ENCODE assay signal across 15 cellular contexts in the genomic region with DNA sequence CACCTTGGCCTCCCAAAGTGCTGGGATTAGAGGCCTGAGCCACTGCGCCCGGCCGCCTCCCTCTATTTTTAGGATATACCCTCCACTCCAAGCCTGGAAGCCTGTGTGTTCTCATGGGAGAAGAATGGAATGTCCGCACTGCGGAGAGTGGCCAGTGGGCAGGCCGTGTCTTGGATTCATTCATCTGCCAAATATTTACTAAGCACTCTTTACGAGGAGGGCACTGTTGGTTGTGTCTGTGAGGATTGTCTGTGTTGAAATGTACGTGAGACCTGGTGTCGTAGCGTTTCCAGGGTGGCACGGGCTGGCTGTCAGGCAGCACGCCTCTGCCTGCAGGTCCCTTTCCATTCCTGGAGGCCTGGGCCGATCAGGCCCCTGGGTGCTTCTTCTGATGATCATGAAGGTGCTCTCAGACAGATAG. TPM values are rescaled to one million over a fixed set of nuclear protein-coding genes. Genes with fewer than 3 reads are reported as not detected.
DNase-seq lines count a peak whose midpoint lies in the region; ATAC-seq and TF ChIP-seq lines count a peak whose summit lies in the region.
"Had no signal": no experiment of that assay in that cellular context is flagged by ENCODE, and none has a peak within 500 bp of the region (broad histone marks: within the 10 kb centered on the region; RNA-seq: fewer than 3 reads in every experiment).

No MANE protein-coding gene starts in this region.

- DNase-seq in EL (peak; percentile 88), glomerular visceral epithelial cell (ENCODE audit: extremely low spot score) (peak; percentile 73), prostate gland (ENCODE audit: low spot score) (peak; percentile 48), NCI-H82 treated with DMSO at 0.1 percent for 48 hours (lab: John Stamatoyannopoulos, UW; ENCODE audit: unreplicated experiment) (no peak), mucosa of descending colon (no peak), body of pancreas (no peak)
- DNase-seq in activated T-helper 2 cell treated with anti-CD3 and anti-CD28 coated beads, Interferon-gamma antibody, Interleukin-2, Interleukin-4, amounts not matched to agents 10 μg/mL and 5 μg/mL and 100 μg/mL, durations not matched to agents 14 hours and 24 hours and 36 hours (ENCODE audit: low spot score): no peak
- DNase-seq in activated CD8-positive, alpha-beta memory T cell treated with anti-CD3 and anti-CD28 coated beads, Interleukin-2, amount 50 U/mL, for 4 hours: no peak
- DNase-seq: MG63; NCI-H345; stimulated activated CD4-positive, alpha-beta T cell treated with anti-CD3 and anti-CD28 coated beads, Interleukin-15, amount 100 ng/mL, for 24 hours; stimulated activated CD8-positive, alpha-beta memory T cell treated with anti-CD3 and anti-CD28 coated beads, Interleukin-4, amount 100 ng/mL, for 48 hours had no signal

- H3K27ac ChIP-seq in prostate gland: no peak overlapping the region
- peak overlapping the region in 1 of 4 donors; percentile 56 for H3K27ac ChIP-seq in body of pancreas
- H3K27ac ChIP-seq: C4-2B had no signal

- TF ChIP-seq POLR2A in prostate gland (IDR thresholded peaks at IDR 0.05): no peak
- no peak for TF ChIP-seq POLR2A in body of pancreas (IDR thresholded peaks at IDR 0.05)

- H3K9me3 ChIP-seq in prostate gland (no peaks in the 10 kb centered on the region), mucosa of descending colon (no peaks in the 10 kb centered on the region), body of pancreas (no peaks in the 10 kb centered on the region)
- H3K9me3 ChIP-seq: MG63 had no signal

- H3K4me1 ChIP-seq in prostate gland (replicated peaks) (peaks cover 11% of the 10 kb centered on the region), mucosa of descending colon (ENCODE audit: low read depth) (no peaks in the 10 kb centered on the region), body of pancreas (peaks cover 18% of the 10 kb centered on the region)

- H3K27ac Mint-ChIP-seq in activated T-helper 2 cell treated with anti-CD3 and anti-CD28 coated beads, Interferon-gamma antibody, Interleukin-2, Interleukin-4, amounts not matched to agents 10 μg/mL and 5 μg/mL and 100 μg/mL, durations not matched to agents 14 hours and 24 hours and 36 hours: peak overlapping the region; percentile 44

- intact Hi-C loops in activated T-helper 2 cell treated with anti-CD3 and anti-CD28 coated beads, Interferon-gamma antibody, Interleukin-2, Interleukin-4, amounts not matched to agents 10 μg/mL and 5 μg/mL and 100 μg/mL, durations not matched to agents 14 hours and 24 hours and 36 hours (cut with micrococcal nuclease): no loop called here
- intact Hi-C loops in prostate gland (cut with DNase I) (no loop called here), mucosa of descending colon (cut with DNase I, micrococcal nuclease) (no loop called here), body of pancreas (cut with DNase I) (no loop called here)

- peaks cover 83% of the 10 kb centered on the region for H3K36me3 Mint-ChIP-seq in activated T-helper 2 cell treated with anti-CD3 and anti-CD28 coated beads, Interferon-gamma antibody, Interleukin-2, Interleukin-4, amounts not matched to agents 10 μg/mL and 5 μg/mL and 100 μg/mL, durations not matched to agents 14 hours and 24 hours and 36 hours (ENCODE audit: low read depth)

- no peak overlapping the region for H3K4me3 ChIP-seq in prostate gland
- no peak overlapping the region for H3K4me3 ChIP-seq in mucosa of descending colon
- no peak overlapping the region for H3K4me3 ChIP-seq in body of pancreas
- H3K4me3 ChIP-seq: MG63 had no signal

- H3K4me3 Mint-ChIP-seq in activated T-helper 2 cell treated with anti-CD3 and anti-CD28 coated beads, Interferon-gamma antibody, Interleukin-2, Interleukin-4, amounts not matched to agents 10 μg/mL and 5 μg/mL and 100 μg/mL, durations not matched to agents 14 hours and 24 hours and 36 hours (ENCODE audit: low read depth): no peak overlapping the region
- H3K4me3 Mint-ChIP-seq: neural crest cell had no signal

- H3K36me3 ChIP-seq in prostate gland (peaks cover 2 to 4% of the 10 kb centered on the region in 2 donors), mucosa of descending colon (ENCODE audit: low read depth) (peaks cover 18% of the 10 kb centered on the region), body of pancreas (replicated peaks in 1 of 2; ENCODE audit: insufficient read depth in 1 of 2, low read depth in 2 of 2) (peaks cover 11 to 35% of the 10 kb centered on the region in 2 donors)

- no peaks in the 10 kb centered on the region for H3K27me3 ChIP-seq in prostate gland (replicated peaks; ENCODE audit: insufficient read depth)
- no peaks in the 10 kb centered on the region for H3K27me3 ChIP-seq in body of pancreas
- H3K27me3 ChIP-seq: MG63 had no signal

- TF ChIP-seq CTCF in prostate gland (IDR thresholded peaks at IDR 0.05) (no peak), mucosa of descending colon (IDR thresholded peaks at IDR 0.05) (no peak), body of pancreas (IDR thresholded peaks at IDR 0.05) (no peak)

- 22% methylated on average over 13 of the region's 13 CpGs for WGBS in prostate gland
- WGBS in body of pancreas, 2 donors: 71 to 72% methylated on average over 11 to 13 of the region's 13 CpGs

- no peak for ATAC-seq in mucosa of descending colon
- no peak for ATAC-seq in body of pancreas
- ATAC-seq: Panc1 had no signal

- no peaks in the 10 kb centered on the region for H3K9me3 Mint-ChIP-seq in activated T-helper 2 cell treated with anti-CD3 and anti-CD28 coated beads, Interferon-gamma antibody, Interleukin-2, Interleukin-4, amounts not matched to agents 10 μg/mL and 5 μg/mL and 100 μg/mL, durations not matched to agents 14 hours and 24 hours and 36 hours
- H3K9me3 Mint-ChIP-seq: neural crest cell had no signal

- H3K4me1 Mint-ChIP-seq in activated T-helper 2 cell treated with anti-CD3 and anti-CD28 coated beads, Interferon-gamma antibody, Interleukin-2, Interleukin-4, amounts not matched to agents 10 μg/mL and 5 μg/mL and 100 μg/mL, durations not matched to agents 14 hours and 24 hours and 36 hours (ENCODE audit: low read depth): peaks cover 5% of the 10 kb centered on the region
- H3K4me1 Mint-ChIP-seq: neural crest cell had no signal

- H3K27me3 Mint-ChIP-seq in activated T-helper 2 cell treated with anti-CD3 and anti-CD28 coated beads, Interferon-gamma antibody, Interleukin-2, Interleukin-4, amounts not matched to agents 10 μg/mL and 5 μg/mL and 100 μg/mL, durations not matched to agents 14 hours and 24 hours and 36 hours (ENCODE audit: low read depth): no peaks in the 10 kb centered on the region

RNA-seq across cellular contexts. Expression of gene PGS1, which starts 19.2 kb away (rescaled TPM):
- 59.3 and 64.1 TPM in 2 replicates for total RNA-seq in activated T-helper 2 cell treated with anti-CD3 and anti-CD28 coated beads, Interferon-gamma antibody, Interleukin-2, Interleukin-4, amounts not matched to agents 10 μg/mL and 5 μg/mL and 100 μg/mL, durations not matched to agents 14 hours and 24 hours and 36 hours
- 10 to 100 TPM; 29.2 to 57.4 TPM for total RNA-seq in prostate gland
- 10 to 100 TPM; 36.2 to 54.3 (median 48.8) TPM for total RNA-seq in mucosa of descending colon
- 10 to 100 TPM; 17.1 to 30.4 TPM for total RNA-seq in body of pancreas

RNA-seq across cellular contexts. Expression of gene SOCS3, which starts 37.8 kb away (rescaled TPM):
- 93.5 and 99.8 TPM in 2 replicates for total RNA-seq in activated T-helper 2 cell treated with anti-CD3 and anti-CD28 coated beads, Interferon-gamma antibody, Interleukin-2, Interleukin-4, amounts not matched to agents 10 μg/mL and 5 μg/mL and 100 μg/mL, durations not matched to agents 14 hours and 24 hours and 36 hours
- total RNA-seq in prostate gland (10 to 100 TPM; 10.6 to 59.6 TPM), mucosa of descending colon (10 to 100 TPM; 21.9 to 41.3 (median 23.2) TPM), body of pancreas (10 to 100 TPM; 21.0 to 63.9 TPM)

Comparison
In these comparisons a context has a peak if more than half of its experiments do, and no peak if none do; other contexts are left out.
1. DNase-seq: peak in EL (single experiment), glomerular visceral epithelial cell (single experiment) and prostate gland (single experiment); none in activated T-helper 2 cell treated with anti-CD3 and anti-CD28 coated beads, Interferon-gamma antibody, Interleukin-2, Interleukin-4, amounts not matched to agents 10 μg/mL and 5 μg/mL and 100 μg/mL, durations not matched to agents 14 hours and 24 hours and 36 hours (single experiment), NCI-H82 treated with DMSO at 0.1 percent for 48 hours (single experiment), mucosa of descending colon (0 of 3), body of pancreas (0 of 4) and activated CD8-positive, alpha-beta memory T cell treated with anti-CD3 and anti-CD28 coated beads, Interleukin-2, amount 50 U/mL, for 4 hours (single experiment).